In the genomic region with DNA sequence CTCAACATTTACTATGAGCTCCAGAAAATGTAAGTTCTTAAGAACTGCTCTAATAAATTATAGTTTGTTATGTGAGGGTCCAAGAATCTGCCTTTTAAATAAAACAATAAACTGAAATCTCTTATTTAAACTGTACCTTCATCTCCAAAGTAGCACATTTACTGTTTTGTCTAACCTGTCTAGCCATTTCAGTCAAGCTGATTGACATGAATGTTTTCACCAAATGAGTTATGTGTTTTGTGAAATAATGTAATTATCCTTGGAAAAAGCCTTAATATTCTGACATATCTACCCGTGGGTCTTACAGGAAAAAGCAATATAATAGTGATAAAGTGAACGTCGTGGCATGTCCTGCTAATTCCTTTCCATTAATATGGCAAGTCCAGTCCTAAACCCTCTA, we compare ENCODE assay signal across 3 cellular contexts. TPM values are rescaled to one million over a fixed set of nuclear protein-coding genes. Genes with fewer than 3 reads are reported as not detected.
"Had no signal": no experiment of that assay in that cellular context is flagged by ENCODE, and none has a peak within 500 bp of the region (broad histone marks: within the 10 kb centered on the region; RNA-seq: fewer than 3 reads in every experiment).

No MANE protein-coding gene starts in this region.

- H3K4me3 ChIP-seq: GM12878 had no signal

- DNase-seq: GDM1, GF-D8 had no signal

- ATAC-seq: GM12878 had no signal

RNA-seq across cellular contexts. Expression of gene OPRM1, which starts 57.8 kb away (rescaled TPM):
- polyA plus RNA-seq: GM12878 had no signal
